Comparison of ENCODE assay signal across 8 cellular contexts in genomic region chr2:149586898-149587219, GRCh38. TPM values are rescaled to one million over a fixed set of nuclear protein-coding genes. Genes with fewer than 3 reads are reported as not detected.
DNase-seq lines count a peak whose midpoint lies in the region; ATAC-seq and TF ChIP-seq lines count a peak whose summit lies in the region.

No MANE protein-coding gene starts in this region.

- H3K4me1 ChIP-seq in OCI-LY1 (ENCODE audit: insufficient read depth, low read length, severe bottlenecking) (peaks cover 35% of the 10 kb centered on the region), endocrine pancreas (ENCODE audit: control insufficient read depth, insufficient read depth, low read length) (peaks cover 11% of the 10 kb centered on the region), neural progenitor cell (peaks cover 16% of the 10 kb centered on the region)

- peaks cover 0 to 9% (median 4%) of the 10 kb centered on the region in 3 donors for H3K27me3 Mint-ChIP-seq in CD14-positive monocyte (ENCODE audit: low read depth in 3 of 3)
- H3K27me3 Mint-ChIP-seq in neural progenitor cell (ENCODE audit: insufficient read depth, low read depth): no peaks in the 10 kb centered on the region

- H3K4me3 ChIP-seq in OCI-LY1 (ENCODE audit: low read depth, low read length, poor library complexity, severe bottlenecking): peak overlapping the region; percentile 97
- H3K4me3 ChIP-seq in endocrine pancreas (ENCODE audit: control insufficient read depth, insufficient read depth, low read length): peak overlapping the region; percentile 97
- peak overlapping the region; percentile 83 for H3K4me3 ChIP-seq in neural progenitor cell

- H3K79me2 ChIP-seq in OCI-LY1 (ENCODE audit: insufficient read depth, low read length) (peaks cover 43% of the 10 kb centered on the region), neural progenitor cell (ENCODE audit: low read depth) (peaks cover 52% of the 10 kb centered on the region)

- H3K4me3 Mint-ChIP-seq in CD14-positive monocyte: peak overlapping the region; percentile 94 to 99
- H3K4me3 Mint-ChIP-seq in neural progenitor cell: peak overlapping the region; percentile 98

- DNase-seq in CD14-positive monocyte (ENCODE audit: low spot score) (no peak), neural progenitor cell (ENCODE audit: low spot score) (no peak), HuH-7 (ENCODE audit: low spot score) (no peak), NCI-H128 (lab: John Stamatoyannopoulos, UW; ENCODE audit: unreplicated experiment) (no peak)
- DNase-seq in effector CD8-positive, alpha-beta T cell (lab: John Stamatoyannopoulos, UW): no peak

- H3K9me2 ChIP-seq in OCI-LY1 (ENCODE audit: low read depth, low read length): no peaks in the 10 kb centered on the region

- H3K36me3 ChIP-seq in OCI-LY1 (ENCODE audit: insufficient read depth, low read length) (peaks cover 42% of the 10 kb centered on the region), endocrine pancreas (ENCODE audit: control insufficient read depth, insufficient read depth, low read length) (no peaks in the 10 kb centered on the region), neural progenitor cell (peaks cover 8% of the 10 kb centered on the region)

- intact Hi-C loops in CD14-positive monocyte (cut with micrococcal nuclease): loop anchor here in 1 of 2 donors (5.0 kb wide), 1 partner anchor 1700 kb away; the partner anchor contains the start of gene NMI

- H3K9ac ChIP-seq in OCI-LY1 (ENCODE audit: low read length) (peak overlapping the region; percentile 98), endocrine pancreas (ENCODE audit: control insufficient read depth, insufficient read depth, low read length) (peak overlapping the region; percentile 99), neural progenitor cell (peak overlapping the region; percentile 88)

- H3K36me3 Mint-ChIP-seq in CD14-positive monocyte (peaks cover 24 to 29% of the 10 kb centered on the region in 2 donors), neural progenitor cell (peaks cover 12% of the 10 kb centered on the region)

- ATAC-seq in GM21825 (IDR thresholded peaks at IDR 0.05; ENCODE audit: unreplicated experiment): no peak

- H3K4me2 ChIP-seq in OCI-LY1 (ENCODE audit: low read length): peak overlapping the region; percentile 93
- H3K4me2 ChIP-seq in neural progenitor cell: peak overlapping the region; percentile 87

- no peaks in the 10 kb centered on the region for H3F3A ChIP-seq in OCI-LY1 (ENCODE audit: insufficient read depth, low read length)
- H3F3A ChIP-seq in neural progenitor cell (ENCODE audit: low read depth): peaks cover 13% of the 10 kb centered on the region

- H4K20me1 ChIP-seq in OCI-LY1 (ENCODE audit: insufficient read depth, low read length) (no peaks in the 10 kb centered on the region), neural progenitor cell (ENCODE audit: low read depth) (peaks cover 10% of the 10 kb centered on the region)

- H2AFZ ChIP-seq in OCI-LY1 (ENCODE audit: low read length): peak overlapping the region; percentile 70
- H2AFZ ChIP-seq in neural progenitor cell (replicated peaks): peak overlapping the region; percentile 88

- H3K9me3 Mint-ChIP-seq in CD14-positive monocyte: peaks cover 0 to 5% (median 0%) of the 10 kb centered on the region in 7 donors
- no peaks in the 10 kb centered on the region for H3K9me3 Mint-ChIP-seq in neural progenitor cell

- TF ChIP-seq CTCF in CD14-positive monocyte (IDR thresholded peaks at IDR 0.05): no peak
- TF ChIP-seq CTCF in OCI-LY1 (IDR thresholded peaks at IDR 0.05; ENCODE audit: low read length): no peak
- TF ChIP-seq CTCF in neural progenitor cell (IDR thresholded peaks at IDR 0.05): no peak

- H3K27ac ChIP-seq in OCI-LY1 (ENCODE audit: low read depth, low read length, poor library complexity, severe bottlenecking) (peak overlapping the region; percentile 85), neural progenitor cell (peak overlapping the region; percentile 97)

- peak overlapping the region; percentile 97 to 100 (median 99) for H3K27ac Mint-ChIP-seq in CD14-positive monocyte
- H3K27ac Mint-ChIP-seq in neural progenitor cell: peak overlapping the region; percentile 99

- H3K27me3 ChIP-seq in OCI-LY1 (ENCODE audit: insufficient read depth, low read length) (no peaks in the 10 kb centered on the region), endocrine pancreas (ENCODE audit: control insufficient read depth, insufficient read depth, low read length) (no peaks in the 10 kb centered on the region), neural progenitor cell (no peaks in the 10 kb centered on the region)

- H3K9me3 ChIP-seq in OCI-LY1 (ENCODE audit: low read length): no peaks in the 10 kb centered on the region
- no peaks in the 10 kb centered on the region for H3K9me3 ChIP-seq in endocrine pancreas (ENCODE audit: control insufficient read depth, low read length)
- no peaks in the 10 kb centered on the region for H3K9me3 ChIP-seq in neural progenitor cell (ENCODE audit: low read depth)

- H3K4me1 Mint-ChIP-seq in CD14-positive monocyte: peaks cover 29% of the 10 kb centered on the region
- H3K4me1 Mint-ChIP-seq in neural progenitor cell: peaks cover 23% of the 10 kb centered on the region

RNA-seq across cellular contexts. Expression of gene MMADHC, which starts 0.7 kb away (rescaled TPM):
- polyA plus RNA-seq in CD14-positive monocyte: 100 to 1,000 TPM in 1 of 2 donors, 10 to 100 TPM in 1; 97.9 to 119 TPM
- 149 and 178 TPM in 2 replicates for total RNA-seq in neural progenitor cell (ENCODE audit: low replicate concordance)
